Comparison of ENCODE assay signal across 8 cellular contexts in genomic region chr12:80936353-80936641, GRCh38. TPM values are rescaled to one million over a fixed set of nuclear protein-coding genes. Genes with fewer than 3 reads are reported as not detected.
DNase-seq lines count a peak whose midpoint lies in the region; ATAC-seq, FAIRE-seq and TF ChIP-seq lines count a peak whose summit lies in the region.

No MANE protein-coding gene starts in this region.

- H3K9ac ChIP-seq in astrocyte (ENCODE audit: low read length) = peak overlapping the region; percentile 80

- CTCF ChIA-PET in T-cell (lab: Charles Lee) = no interaction called here

- peak overlapping the region; percentile 98 for H2AFZ ChIP-seq in astrocyte (ENCODE audit: low read depth, low read length)

- peak overlapping the region; percentile 90 for H3K4me3 Mint-ChIP-seq in astrocyte (ENCODE audit: unreplicated experiment)
- H3K4me3 Mint-ChIP-seq in T-cell = peak overlapping the region in 1 of 3 donors; percentile 27
- peak overlapping the region in 1 of 10 donors; percentile 43 for H3K4me3 Mint-ChIP-seq in naive thymus-derived CD8-positive, alpha-beta T cell

- H3K79me2 ChIP-seq in astrocyte (ENCODE audit: insufficient read depth, low read length) = no peaks in the 10 kb centered on the region

- H3K27me3 Mint-ChIP-seq in astrocyte (ENCODE audit: low read depth, unreplicated experiment) (peaks cover 14% of the 10 kb centered on the region), T-cell (peaks cover 10 to 28% of the 10 kb centered on the region in 2 donors)
- peaks cover 18 to 36% (median 26%) of the 10 kb centered on the region in 5 donors for H3K27me3 Mint-ChIP-seq in naive thymus-derived CD8-positive, alpha-beta T cell

- H3K4me3 ChIP-seq in astrocyte (ENCODE audit: insufficient read depth, low read depth, low read length) (peak overlapping the region; percentile 87), kidney epithelial cell (ENCODE audit: low read depth, low read length) (peak overlapping the region; percentile 56), upper lobe of right lung (peak overlapping the region; percentile 71)

- no peak for FAIRE-seq in astrocyte (lab: Jason Lieb, UNC)

- no peaks in the 10 kb centered on the region for H4K20me1 ChIP-seq in astrocyte (ENCODE audit: insufficient read depth, low read length)

- no peaks in the 10 kb centered on the region for H3K36me3 Mint-ChIP-seq in astrocyte (ENCODE audit: low read depth, unreplicated experiment)
- no peaks in the 10 kb centered on the region for H3K36me3 Mint-ChIP-seq in T-cell
- no peaks in the 10 kb centered on the region for H3K36me3 Mint-ChIP-seq in naive thymus-derived CD8-positive, alpha-beta T cell

- no peak for TF ChIP-seq CTCF in 22Rv1 (IDR thresholded peaks at IDR 0.05)
- TF ChIP-seq CTCF in astrocyte (IDR thresholded peaks at IDR 0.05; ENCODE audit: insufficient read depth, low read depth, low read length) = no peak
- no peak for TF ChIP-seq CTCF in kidney epithelial cell (IDR thresholded peaks at IDR 0.05; ENCODE audit: insufficient read depth, low read length, poor library complexity, severe bottlenecking)
- TF ChIP-seq CTCF in upper lobe of right lung (IDR thresholded peaks at IDR 0.05) = no peak

- H3K4me2 ChIP-seq in astrocyte (ENCODE audit: low read length) = peak overlapping the region; percentile 97

- H3K27ac Mint-ChIP-seq in astrocyte (ENCODE audit: unreplicated experiment) = no peak overlapping the region
- H3K27ac Mint-ChIP-seq in T-cell = no peak overlapping the region
- no peak overlapping the region for H3K27ac Mint-ChIP-seq in naive thymus-derived CD8-positive, alpha-beta T cell

- H3K27ac ChIP-seq in 22Rv1 (peak overlapping the region; percentile 75), astrocyte (ENCODE audit: low read depth, low read length) (peak overlapping the region; percentile 59), upper lobe of right lung (peak overlapping the region; percentile 82)

- ATAC-seq in GM21786 (IDR thresholded peaks at IDR 0.05; ENCODE audit: unreplicated experiment) (peak; percentile 38), upper lobe of right lung (no peak), T-cell (replicated peaks in 1 of 4) (no peak)
- ATAC-seq in naive thymus-derived CD8-positive, alpha-beta T cell = no peak

- intact Hi-C loops in upper lobe of right lung (cut with DNase I) = no loop called here

- DNase-seq in astrocyte (ENCODE audit: low read depth) (no peak), kidney epithelial cell (ENCODE audit: low read depth) (no peak), upper lobe of right lung (no peak), ecto neural progenitor cell (ENCODE audit: low spot score) (no peak), T-cell (no peak)
- DNase-seq in naive thymus-derived CD8-positive, alpha-beta T cell = no peak

- POLR2A ChIA-PET in T-cell (lab: Charles Lee) = no interaction called here
- POLR2A ChIA-PET in naive thymus-derived CD8-positive, alpha-beta T cell (lab: Charles Lee) = no interaction called here

- H3K4me1 ChIP-seq in astrocyte (ENCODE audit: insufficient read depth, low read length) = no peaks in the 10 kb centered on the region
- H3K4me1 ChIP-seq in upper lobe of right lung = no peaks in the 10 kb centered on the region

- H3K4me1 Mint-ChIP-seq in astrocyte (ENCODE audit: low read depth, unreplicated experiment) = no peaks in the 10 kb centered on the region
- no peaks in the 10 kb centered on the region for H3K4me1 Mint-ChIP-seq in T-cell
- H3K4me1 Mint-ChIP-seq in naive thymus-derived CD8-positive, alpha-beta T cell = no peaks in the 10 kb centered on the region

- no peaks in the 10 kb centered on the region for H3K36me3 ChIP-seq in astrocyte (ENCODE audit: insufficient read depth, low read length)
- H3K36me3 ChIP-seq in kidney epithelial cell (ENCODE audit: control insufficient read depth, insufficient read depth, low read length) = no peaks in the 10 kb centered on the region
- no peaks in the 10 kb centered on the region for H3K36me3 ChIP-seq in upper lobe of right lung

- H3K27me3 ChIP-seq in astrocyte (ENCODE audit: insufficient read depth, low read length) (no peaks in the 10 kb centered on the region), kidney epithelial cell (ENCODE audit: control insufficient read depth, insufficient read depth, low read length) (no peaks in the 10 kb centered on the region), upper lobe of right lung (no peaks in the 10 kb centered on the region)

- no peaks in the 10 kb centered on the region for H3K9me3 ChIP-seq in astrocyte (ENCODE audit: insufficient read depth, low read depth, low read length)
- H3K9me3 ChIP-seq in upper lobe of right lung = no peaks in the 10 kb centered on the region

- no peaks in the 10 kb centered on the region for H3K9me3 Mint-ChIP-seq in astrocyte (ENCODE audit: unreplicated experiment)
- peaks cover 2 to 20% (median 9%) of the 10 kb centered on the region in 3 donors for H3K9me3 Mint-ChIP-seq in T-cell
- peaks cover 0 to 5% (median 0%) of the 10 kb centered on the region in 9 donors for H3K9me3 Mint-ChIP-seq in naive thymus-derived CD8-positive, alpha-beta T cell

RNA-seq across cellular contexts. Expression of gene LIN7A, which starts 1.4 kb away (rescaled TPM):
- 1.6 and 2.2 TPM in 2 replicates for total RNA-seq in astrocyte
- total RNA-seq in kidney epithelial cell = 0.79 and 1.3 TPM in 2 replicates
- total RNA-seq in upper lobe of right lung = 18.9 TPM
- under 1 TPM in 2 of 5 donors, not detected in 3; 0.03 to 0.12 TPM for total RNA-seq in T-cell
- not detected for total RNA-seq in naive thymus-derived CD8-positive, alpha-beta T cell
- polyA plus RNA-seq in naive thymus-derived CD8-positive, alpha-beta T cell = not detected
